7 cellular contexts compared by ENCODE assay signal in the genomic region with DNA sequence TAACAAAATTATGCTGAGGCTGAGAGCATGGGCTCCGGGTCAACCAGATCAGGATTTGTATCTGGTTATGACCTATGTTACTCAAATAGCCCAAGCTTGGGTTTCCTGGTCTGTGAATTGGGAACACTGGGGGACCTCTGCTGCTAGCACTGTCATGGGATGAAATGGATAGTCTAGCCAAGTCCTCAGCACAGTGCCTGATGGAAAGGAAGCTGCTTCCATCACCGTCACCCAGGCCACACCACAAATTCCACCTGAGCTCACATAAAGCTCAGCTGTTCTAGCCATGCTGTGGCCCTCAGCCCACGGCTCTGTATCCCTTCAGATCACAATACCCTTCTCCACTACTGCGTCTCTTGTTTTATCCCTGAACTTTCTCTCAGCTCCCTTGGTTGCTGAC.
"Had no signal": no experiment of that assay in that cellular context is flagged by ENCODE, and none has a peak within 500 bp of the region (broad histone marks: within the 10 kb centered on the region; RNA-seq: fewer than 3 reads in every experiment).

No MANE protein-coding gene starts in this region.

- H3K9me3 Mint-ChIP-seq: H9, IgD-negative memory B cell had no signal

- H3K4me3 Mint-ChIP-seq: H9, IgD-negative memory B cell had no signal

- H3K27ac ChIP-seq: HL-60 had no signal

- H3K27ac Mint-ChIP-seq: H9, IgD-negative memory B cell had no signal

- FAIRE-seq: H54, HepG2 had no signal

- ATAC-seq: HepG2 had no signal

- H3K4me1 Mint-ChIP-seq: IgD-negative memory B cell had no signal

- H3K36me3 Mint-ChIP-seq: IgD-negative memory B cell had no signal

- DNase-seq: GOT3, H9, HCEC 1CT had no signal
